In genomic region chr7:64755881-64756280, GRCh38 we compare ENCODE assay signal across 30 cellular contexts.
"Had no signal": no experiment of that assay in that cellular context is flagged by ENCODE, and none has a peak within 500 bp of the region (broad histone marks: within the 10 kb centered on the region; RNA-seq: fewer than 3 reads in every experiment).

No MANE protein-coding gene starts in this region.

- H3K36me3 Mint-ChIP-seq: activated naive CD4-positive, alpha-beta T cell treated with anti-CD3 and anti-CD28 coated beads, Interleukin-2, amount 10 ng/mL, durations not matched to agents 7 days and 5 days; activated naive CD8-positive, alpha-beta T cell; brain had no signal

- H3K4me1 Mint-ChIP-seq: activated CD4-positive, alpha-beta T cell treated with anti-CD3 and anti-CD28 coated beads, Interleukin-2, amount 10 ng/mL, durations not matched to agents 24 days and 14 days; activated naive CD4-positive, alpha-beta T cell treated with anti-CD3 and anti-CD28 coated beads, Interleukin-2, amount 10 ng/mL, durations not matched to agents 7 days and 5 days; activated naive CD8-positive, alpha-beta T cell treated with anti-CD3 and anti-CD28 coated beads, Interleukin-2, amount 50 U/mL, for 24 hours; brain had no signal

- H3K27me3 Mint-ChIP-seq: activated CD4-positive, alpha-beta T cell treated with anti-CD3 and anti-CD28 coated beads, Interleukin-2, amount 10 ng/mL, durations not matched to agents 24 days and 14 days; activated CD8-positive, alpha-beta T cell treated with anti-CD3 and anti-CD28 coated beads for 36 hours; activated naive CD4-positive, alpha-beta T cell treated with anti-CD3 and anti-CD28 coated beads, Interleukin-2, amount 10 ng/mL, durations not matched to agents 7 days and 5 days; activated naive CD8-positive, alpha-beta T cell; activated naive CD8-positive, alpha-beta T cell treated with anti-CD3 and anti-CD28 coated beads, Interleukin-2, amount 50 U/mL, for 24 hours; activated T-cell treated with anti-CD3 and anti-CD28 coated beads, Interleukin-2, amount 50 U/mL, for 24 hours; brain had no signal

- H3K9me3 Mint-ChIP-seq: activated CD8-positive, alpha-beta T cell treated with anti-CD3 and anti-CD28 coated beads for 36 hours had no signal

- ATAC-seq: activated CD8-positive, alpha-beta T cell treated with anti-CD3 and anti-CD28 coated beads for 36 hours; activated naive CD8-positive, alpha-beta T cell treated with anti-CD3 and anti-CD28 coated beads, Interleukin-2, amount 50 U/mL, for 24 hours; Right ventricle myocardium inferior had no signal

- H3K27me3 ChIP-seq: SJCRH30 had no signal

- H3K4me2 ChIP-seq: PC-9 had no signal

- H3K4me1 ChIP-seq: SJCRH30 had no signal

- FAIRE-seq: bronchial epithelial cell, RCC 7860, TTC549 had no signal

- H3K4me3 Mint-ChIP-seq: activated CD4-positive, alpha-beta T cell treated with anti-CD3 and anti-CD28 coated beads, Interleukin-2, amount 10 ng/mL, durations not matched to agents 24 days and 14 days; activated CD8-positive, alpha-beta T cell treated with anti-CD3 and anti-CD28 coated beads for 36 hours; activated naive CD4-positive, alpha-beta T cell treated with anti-CD3 and anti-CD28 coated beads, Interleukin-2, amount 10 ng/mL, durations not matched to agents 7 days and 5 days; activated naive CD8-positive, alpha-beta T cell; activated naive CD8-positive, alpha-beta T cell treated with anti-CD3 and anti-CD28 coated beads, Interleukin-2, amount 50 U/mL, for 24 hours; activated T-cell treated with anti-CD3 and anti-CD28 coated beads, Interleukin-2, amount 50 U/mL, for 24 hours; brain; T-helper 1 cell treated with Interleukin-12 subunit alpha and Interleukin-12 subunit beta and Interleukin-4 antibody, amounts not matched to agents 30 μg/mL and 1 μg/mL, for 36 hours; T-helper 2 cell treated with Interferon-gamma antibody and Interleukin-4, amounts not matched to agents 5 μg/mL and 100 μg/mL, for 36 hours had no signal

- H3K27ac ChIP-seq: PC-9, RWPE1, SJCRH30, SK-N-MC had no signal

- DNase-seq: activated CD4-positive, alpha-beta T cell treated with anti-CD3 and anti-CD28 coated beads, Interleukin-2, amount 10 ng/mL, durations not matched to agents 24 days and 14 days; activated CD4-positive, alpha-beta T cell treated with anti-CD3 and anti-CD28 coated beads, Interleukin-2, amount 50 U/mL, for 4 hours; activated CD8-positive, alpha-beta T cell treated with anti-CD3 and anti-CD28 coated beads for 36 hours; activated gamma-delta T cell treated with Interleukin-2 at 50 U/mL for 16 hours; activated naive CD4-positive, alpha-beta T cell treated with anti-CD3 and anti-CD28 coated beads, Interleukin-2, amount 10 ng/mL, durations not matched to agents 7 days and 5 days; activated naive CD8-positive, alpha-beta T cell treated with anti-CD3 and anti-CD28 coated beads, Interleukin-2, amount 50 U/mL, for 24 hours; activated T-cell treated with anti-CD3 and anti-CD28 coated beads, Interleukin-2, amount 50 U/mL, for 24 hours; anterior cingulate cortex; caudate nucleus; cerebellar nuclear complex; Karpas-422; KBM-7; NCI-H1436 treated with DMSO at 0.1 percent for 48 hours; NCI-H1694 treated with DMSO at 0.1 percent for 48 hours; NCI-H2029; NCI-H510A; NCI-H526; NCI-H82; PC-9 had no signal

- H2AFZ ChIP-seq: PC-9 had no signal

- H3K9me3 ChIP-seq: SJCRH30 had no signal

- H3K36me3 ChIP-seq: SJCRH30 had no signal

- H3K4me3 ChIP-seq: PC-9, SJCRH30, SK-N-MC had no signal

- H3K27ac Mint-ChIP-seq: activated CD4-positive, alpha-beta T cell treated with anti-CD3 and anti-CD28 coated beads, Interleukin-2, amount 10 ng/mL, durations not matched to agents 24 days and 14 days; activated CD8-positive, alpha-beta T cell treated with anti-CD3 and anti-CD28 coated beads for 36 hours; activated naive CD4-positive, alpha-beta T cell treated with anti-CD3 and anti-CD28 coated beads, Interleukin-2, amount 10 ng/mL, durations not matched to agents 7 days and 5 days; activated naive CD8-positive, alpha-beta T cell; activated naive CD8-positive, alpha-beta T cell treated with anti-CD3 and anti-CD28 coated beads, Interleukin-2, amount 50 U/mL, for 24 hours; activated T-cell treated with anti-CD3 and anti-CD28 coated beads, Interleukin-2, amount 50 U/mL, for 24 hours; T-helper 1 cell treated with Interleukin-12 subunit alpha and Interleukin-12 subunit beta and Interleukin-4 antibody, amounts not matched to agents 30 μg/mL and 1 μg/mL, for 36 hours; T-helper 2 cell treated with Interferon-gamma antibody and Interleukin-4, amounts not matched to agents 5 μg/mL and 100 μg/mL, for 36 hours had no signal
